ENCODE assay signal across 5 cellular contexts in the genomic region with DNA sequence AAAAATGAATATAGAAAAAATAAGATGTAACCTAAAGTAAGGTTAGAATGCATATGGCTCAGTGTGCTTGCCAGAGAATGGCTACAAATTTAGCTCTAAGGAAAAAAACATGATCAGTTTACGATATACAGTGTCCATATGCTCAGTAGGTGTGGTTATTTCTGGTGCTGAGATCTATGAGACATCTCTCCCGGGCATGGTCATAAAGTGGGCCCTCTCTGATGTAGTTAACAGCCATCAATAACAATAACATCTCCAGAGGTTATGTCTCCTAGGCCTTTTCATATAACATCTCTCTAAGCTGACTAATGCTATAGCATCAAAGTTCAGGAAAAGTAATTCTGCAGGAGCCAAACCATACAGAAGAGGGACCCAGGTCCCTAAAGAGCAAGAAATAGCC.
"Had no signal": no experiment of that assay in that cellular context is flagged by ENCODE, and none has a peak within 500 bp of the region (broad histone marks: within the 10 kb centered on the region; RNA-seq: fewer than 3 reads in every experiment).

No MANE protein-coding gene starts in this region.

- DNase-seq: H9, HCEC 1CT, IMR-90 had no signal

- H3K4me3 ChIP-seq: GM23338, K562 had no signal

- ATAC-seq: GM23338, K562 had no signal
